Comparison of ENCODE assay signal across 8 cellular contexts in the genomic region with DNA sequence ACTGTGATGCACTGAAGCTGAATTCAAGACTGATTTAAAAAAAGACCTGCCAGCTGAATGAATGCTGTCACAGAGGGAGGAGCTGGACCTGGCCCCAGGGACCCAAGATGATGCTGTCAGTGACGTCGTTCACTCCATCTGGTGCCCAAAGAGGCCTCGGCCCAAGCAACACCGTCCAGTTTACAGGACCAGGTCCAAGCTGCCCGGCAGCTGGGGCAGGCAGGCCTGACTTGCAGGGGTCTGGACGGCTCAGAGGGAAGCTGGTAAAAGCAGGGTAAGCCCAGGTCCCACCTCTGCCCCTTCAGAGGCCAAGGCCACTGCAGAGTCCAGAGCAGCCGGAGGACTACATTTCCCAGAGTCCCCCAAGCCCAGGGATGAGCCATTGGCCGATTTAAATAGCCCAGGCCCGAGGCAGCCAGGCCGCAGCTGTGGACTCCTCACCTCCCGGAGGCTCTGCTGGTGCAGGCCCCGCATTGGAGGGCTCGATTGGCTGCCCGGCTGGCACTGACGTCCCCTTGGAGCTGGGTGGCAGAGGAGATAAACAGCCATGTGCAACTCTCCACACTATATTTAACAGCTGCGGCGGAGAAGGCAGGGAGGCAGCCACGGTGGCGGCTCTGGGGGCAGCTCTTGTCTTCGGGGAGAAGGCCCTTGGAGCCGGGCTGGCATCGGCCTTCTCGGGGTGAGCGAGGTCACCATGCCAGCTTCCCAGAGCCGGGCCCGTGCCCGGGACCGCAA. TPM values are rescaled to one million over a fixed set of nuclear protein-coding genes. Genes with fewer than 3 reads are reported as not detected.
DNase-seq lines count a peak whose midpoint lies in the region; ATAC-seq lines count a peak whose summit lies in the region.

A gene (plus strand): TSS at position 423 of the 738 bp plus-strand sequence. CDS start 275 bp downstream, at position 698.

- no peaks in the 10 kb centered on the region for H3K9me3 Mint-ChIP-seq in activated naive CD4-positive, alpha-beta T cell treated with anti-CD3 and anti-CD28 coated beads, Interleukin-2, amount 50 U/mL, for 72 hours
- H3K9me3 Mint-ChIP-seq in CD8-positive, alpha-beta memory T cell: no peaks in the 10 kb centered on the region

- H3K36me3 Mint-ChIP-seq in activated naive CD4-positive, alpha-beta T cell treated with anti-CD3 and anti-CD28 coated beads, Interleukin-2, amount 50 U/mL, for 72 hours: no peaks in the 10 kb centered on the region
- H3K36me3 Mint-ChIP-seq in CD8-positive, alpha-beta memory T cell: no peaks in the 10 kb centered on the region

- no peaks in the 10 kb centered on the region for H3K36me3 ChIP-seq in adipocyte (ENCODE audit: control insufficient read depth, insufficient read depth, low read length, severe bottlenecking)
- H3K36me3 ChIP-seq in CD8-positive, alpha-beta memory T cell (ENCODE audit: insufficient read depth, low read length): no peaks in the 10 kb centered on the region

- CTCF ChIA-PET in CD8-positive, alpha-beta memory T cell (lab: Charles Lee): interaction anchor here (0.6 to 2.1 kb wide), 4 partner anchors 11 to 113 kb away, joined by 3 to 5 read pairs (median 4); no protein-coding TSS in a partner anchor

- intact Hi-C loops in right cardiac atrium (cut with DNase I): loop anchor here in 1 of 4 donors (10.0 kb wide), 1 partner anchor 45 kb away; no protein-coding TSS in a partner anchor

- H3K4me3 Mint-ChIP-seq in CD8-positive, alpha-beta memory T cell: no peak within 1 kb of the TSS

- H3K4me1 Mint-ChIP-seq in CD8-positive, alpha-beta memory T cell: no peaks in the 10 kb centered on the region

- no peak within 1 kb of the TSS for H3K27ac Mint-ChIP-seq in activated naive CD4-positive, alpha-beta T cell treated with anti-CD3 and anti-CD28 coated beads, Interleukin-2, amount 50 U/mL, for 72 hours
- H3K27ac Mint-ChIP-seq in CD8-positive, alpha-beta memory T cell: peak within 1 kb of the TSS in 1 of 8 donors; percentile 58

- H3K4me1 ChIP-seq in adipocyte (ENCODE audit: control insufficient read depth, insufficient read depth, low read length) (peaks cover 17% of the 10 kb centered on the region), right cardiac atrium (ENCODE audit: control insufficient read depth, insufficient read depth, low read length) (peaks cover 2% of the 10 kb centered on the region)
- no peaks in the 10 kb centered on the region for H3K4me1 ChIP-seq in CD8-positive, alpha-beta memory T cell (ENCODE audit: insufficient read depth, low read length)

- H3K9me3 ChIP-seq in adipocyte (ENCODE audit: control insufficient read depth, low read length): no peaks in the 10 kb centered on the region
- H3K9me3 ChIP-seq in right cardiac atrium (ENCODE audit: control insufficient read depth, low read length): no peaks in the 10 kb centered on the region
- H3K9me3 ChIP-seq in CD8-positive, alpha-beta memory T cell (ENCODE audit: low read length): no peaks in the 10 kb centered on the region

- H3K27me3 Mint-ChIP-seq in CD8-positive, alpha-beta memory T cell: no peaks in the 10 kb centered on the region

- peak within 1 kb of the TSS; percentile 91 for H3K9ac ChIP-seq in adipocyte (ENCODE audit: low read length)

- peak within 1 kb of the TSS; percentile 83 for H3K4me3 ChIP-seq in adipocyte (ENCODE audit: low read length)
- H3K4me3 ChIP-seq in right cardiac atrium (ENCODE audit: low read length): peak within 1 kb of the TSS; percentile 47
- no peak within 1 kb of the TSS for H3K4me3 ChIP-seq in CD8-positive, alpha-beta memory T cell (ENCODE audit: low read length)

- DNase-seq in activated naive CD4-positive, alpha-beta T cell treated with anti-CD3 and anti-CD28 coated beads, Interleukin-2, amount 50 U/mL, for 72 hours (ENCODE audit: low spot score in 2 of 2): no peak
- no peak for DNase-seq in activated naive CD4-positive, alpha-beta T cell (lab: John Stamatoyannopoulos, UW)
- DNase-seq in adipocyte (ENCODE audit: low read depth) (peak; percentile 59), right cardiac atrium (peak; percentile 86 to 94 (median 94)), renal cortical epithelial cell (ENCODE audit: low read depth) (peak; percentile 55), SKM-1 treated with dmso at 0.1 percent for 144 hours (lab: John Stamatoyannopoulos, UW; ENCODE audit: unreplicated experiment) (no peak)
- DNase-seq in CD8-positive, alpha-beta memory T cell: no peak
- DNase-seq in activated CD4-positive, alpha-beta T cell treated with anti-CD3 and anti-CD28 coated beads, Interleukin-2, amount 50 U/mL, for 1 hour: no peak

- ATAC-seq in activated naive CD4-positive, alpha-beta T cell treated with anti-CD3 and anti-CD28 coated beads, Interleukin-2, amount 50 U/mL, for 72 hours: peak; percentile 14 to 30
- ATAC-seq in right cardiac atrium: peak; percentile 90 to 94

- POLR2A ChIA-PET in CD8-positive, alpha-beta memory T cell (lab: Charles Lee): interaction anchor here (0.6 to 0.8 kb wide), 2 partner anchors 21 to 54 kb away, joined by 3 read pairs; no protein-coding TSS in a partner anchor

- H3K27ac ChIP-seq in right cardiac atrium (ENCODE audit: low read length): peak within 1 kb of the TSS; percentile 80
- H3K27ac ChIP-seq in CD8-positive, alpha-beta memory T cell (ENCODE audit: low read depth, low read length): no peak within 1 kb of the TSS

- 23% methylated on average over 28 of the region's 28 CpGs for WGBS in right cardiac atrium

- H3K27me3 ChIP-seq in adipocyte (replicated peaks; ENCODE audit: control insufficient read depth, insufficient read depth, low read length): no peaks in the 10 kb centered on the region
- H3K27me3 ChIP-seq in right cardiac atrium (ENCODE audit: control insufficient read depth, insufficient read depth): no peaks in the 10 kb centered on the region
- H3K27me3 ChIP-seq in CD8-positive, alpha-beta memory T cell (ENCODE audit: insufficient read depth, low read length, poor library complexity, severe bottlenecking): no peaks in the 10 kb centered on the region

RNA-seq across cellular contexts. Expression of the gene that starts here (rescaled TPM):
- under 1 TPM; 0.14 to 0.37 TPM for total RNA-seq in activated naive CD4-positive, alpha-beta T cell treated with anti-CD3 and anti-CD28 coated beads, Interleukin-2, amount 50 U/mL, for 72 hours
- total RNA-seq in right cardiac atrium: 100 to 1,000 TPM in 3 of 4 donors, 10 to 100 TPM in 1; 96.3 to 126 (median 106) TPM
- 160 TPM for polyA plus RNA-seq in right cardiac atrium
- total RNA-seq in renal cortical epithelial cell: 8.0 and 9.9 TPM in 2 replicates
- not detected for total RNA-seq in CD8-positive, alpha-beta memory T cell
- polyA plus RNA-seq in CD8-positive, alpha-beta memory T cell: not detected

Comparison
In these comparisons a context has a peak if more than half of its experiments do, and no peak if none do; other contexts are left out.
1. RNA of the gene that starts here (polyA plus RNA-seq): 160 TPM in right cardiac atrium (single experiment); not detected in CD8-positive, alpha-beta memory T cell (single experiment); every median in the first group is over 100 times any median in the second.
2. Peak in ATAC-seq in activated naive CD4-positive, alpha-beta T cell treated with anti-CD3 and anti-CD28 coated beads, Interleukin-2, amount 50 U/mL, for 72 hours; RNA of the gene not detected or under 1 TPM.
3. DNase-seq: peak in adipocyte (single experiment), right cardiac atrium (3 of 3) and renal cortical epithelial cell (single experiment); none in activated naive CD4-positive, alpha-beta T cell treated with anti-CD3 and anti-CD28 coated beads, Interleukin-2, amount 50 U/mL, for 72 hours (0 of 2), activated naive CD4-positive, alpha-beta T cell (0 of 4), CD8-positive, alpha-beta memory T cell (0 of 5), activated CD4-positive, alpha-beta T cell treated with anti-CD3 and anti-CD28 coated beads, Interleukin-2, amount 50 U/mL, for 1 hour (single experiment) and SKM-1 treated with dmso at 0.1 percent for 144 hours (single experiment).